Comparison of ENCODE assay signal across 1 cellular context in genomic region chr15:72230197-72231065, GRCh38.
TF ChIP-seq lines count a peak whose summit lies in the region.

No MANE protein-coding gene starts in this region.

TF ChIP-seq in HepG2, 621 proteins besides CTCF, POLR2A, EP300 and RAD21 (continued from another document and continues in another):
- TF ChIP-seq ZXDC (CRISPR knock-in tag; IDR thresholded peaks at IDR 0.05) (0 out of 2 replicates have a peak, but pooled peaks have one; percentile 42), ZNF746 (CRISPR knock-in tag; IDR thresholded peaks at IDR 0.05) (peak; percentile 98; the same call in 1 of the 2 replicates), PRMT3 (CRISPR knock-in tag; IDR thresholded peaks at IDR 0.05; ENCODE audit: borderline replicate concordance, low read depth) (no peak), ZFX (CRISPR knock-in tag; IDR thresholded peaks at IDR 0.05; ENCODE audit: low read depth) (peak; percentile 82), ELF1 (CRISPR knock-in tag; IDR thresholded peaks at IDR 0.05) (0 out of 2 replicates have a peak, but pooled peaks have one; percentile 28), SMAD3 (CRISPR knock-in tag; IDR thresholded peaks at IDR 0.05) (no peak), ZFP82 (CRISPR knock-in tag; IDR thresholded peaks at IDR 0.05; ENCODE audit: borderline replicate concordance) (peak; percentile 49; the same call in 1 of the 2 replicates), KAT8 (CRISPR knock-in tag; IDR thresholded peaks at IDR 0.05) (0 out of 2 replicates have a peak, but pooled peaks have one; percentile 44), MTA1 (CRISPR knock-in tag; IDR thresholded peaks at IDR 0.05; ENCODE audit: borderline replicate concordance) (no peak), ZNF451 (CRISPR knock-in tag; IDR thresholded peaks at IDR 0.05) (no peak; the same call in 1 of the 2 replicates), ZNF883 (CRISPR knock-in tag; IDR thresholded peaks at IDR 0.05; ENCODE audit: not compliant biosample characterization) (peak; percentile 0), TEAD2 (CRISPR knock-in tag; IDR thresholded peaks at IDR 0.05) (no peak), IRX3 (CRISPR knock-in tag; IDR thresholded peaks at IDR 0.05; ENCODE audit: borderline replicate concordance, low read depth) (peak; percentile 52), TFDP1 (CRISPR knock-in tag; IDR thresholded peaks at IDR 0.05; ENCODE audit: borderline replicate concordance) (peak; percentile 88; the same call in 1 of the 2 replicates), THAP9 (CRISPR knock-in tag; IDR thresholded peaks at IDR 0.05; ENCODE audit: borderline replicate concordance) (0 out of 2 replicates have a peak, but pooled peaks have one; percentile 10), SP2 (CRISPR knock-in tag; IDR thresholded peaks at IDR 0.05) (no peak), ZNF44 (CRISPR knock-in tag; IDR thresholded peaks at IDR 0.05) (0 out of 2 replicates have a peak, but pooled peaks have one; percentile 21), MZF1 (CRISPR knock-in tag; IDR thresholded peaks at IDR 0.05; ENCODE audit: borderline replicate concordance) (peak; percentile 75; the same call in 1 of the 2 replicates), ZNF263 (CRISPR knock-in tag; IDR thresholded peaks at IDR 0.05) (peak; percentile 93), SALL2 (CRISPR knock-in tag; IDR thresholded peaks at IDR 0.05) (peak; percentile 59; the same call in 1 of the 2 replicates), KIAA2018 (CRISPR knock-in tag; IDR thresholded peaks at IDR 0.05; ENCODE audit: borderline replicate concordance) (0 out of 2 replicates have a peak, but pooled peaks have one; percentile 0), ZBTB40 (IDR thresholded peaks at IDR 0.05) (no peak), ZBTB40 (CRISPR knock-in tag; IDR thresholded peaks at IDR 0.05) (no peak), SKIL (CRISPR knock-in tag; IDR thresholded peaks at IDR 0.05; ENCODE audit: borderline replicate concordance) (0 out of 2 replicates have a peak, but pooled peaks have one; percentile 20), ZNF576 (CRISPR knock-in tag; IDR thresholded peaks at IDR 0.05) (no peak)
